ENCODE assay signal across 29 cellular contexts in genomic region chr2:25173719-25174118, GRCh38. TPM values are rescaled to one million over a fixed set of nuclear protein-coding genes. Genes with fewer than 3 reads are reported as not detected.
"Had no signal": no experiment of that assay in that cellular context is flagged by ENCODE, and none has a peak within 500 bp of the region (broad histone marks: within the 10 kb centered on the region; RNA-seq: fewer than 3 reads in every experiment).

No MANE protein-coding gene starts in this region.

- H3K9me3 ChIP-seq: ascending aorta, breast epithelium, esophagus squamous epithelium, gastroesophageal sphincter had no signal

- FAIRE-seq: endometrium had no signal

- H3K36me3 ChIP-seq: ascending aorta, breast epithelium, cardiac muscle cell, esophagus squamous epithelium, gastroesophageal sphincter, heart right ventricle had no signal

- H3K27me3 ChIP-seq: ascending aorta had no signal

- H3K4me1 ChIP-seq: ascending aorta, breast epithelium had no signal

- H3K27ac ChIP-seq: ascending aorta, breast epithelium, cardiac muscle cell, coronary artery, epithelial cell of prostate, esophagus squamous epithelium, gastroesophageal sphincter, heart right ventricle had no signal

- DNase-seq: activated CD4-positive, alpha-beta memory T cell treated with anti-CD3 and anti-CD28 coated beads, Interleukin-2, amount 10 ng/mL, durations not matched to agents 7 days and 5 days; activated CD4-positive, alpha-beta T cell treated with anti-CD3 and anti-CD28 coated beads for 36 hours; activated CD4-positive, alpha-beta T cell treated with anti-CD3 and anti-CD28 coated beads, Interleukin-2, amount 10 ng/mL, durations not matched to agents 7 days and 5 days; activated CD4-positive, alpha-beta T cell treated with anti-CD3 and anti-CD28 coated beads, Interleukin-2, amount 50 U/mL, for 4 hours; activated CD4-positive, CD25-positive, alpha-beta regulatory T cell; activated CD4-positive, CD25-positive, alpha-beta regulatory T cell treated with anti-CD3 and anti-CD28 coated beads, Interleukin-2, amount 50 U/mL, for 72 hours; activated CD8-positive, alpha-beta memory T cell treated with anti-CD3 and anti-CD28 coated beads, Interleukin-2, amount 50 U/mL, for 48 hours; activated gamma-delta T cell; activated naive CD4-positive, alpha-beta T cell; activated naive CD4-positive, alpha-beta T cell treated with anti-CD3 and anti-CD28 coated beads, Interleukin-2, amount 10 ng/mL, durations not matched to agents 7 days and 5 days; activated naive CD8-positive, alpha-beta T cell treated with anti-CD3 and anti-CD28 coated beads, Interleukin-2, amount 10 ng/mL, durations not matched to agents 7 days and 5 days; activated T-cell treated with anti-CD3 and anti-CD28 coated beads for 4 hours; activated T-cell treated with anti-CD3 and anti-CD28 coated beads, Interleukin-2, amount 50 U/mL, for 24 hours; activated T-cell treated with anti-CD3 and anti-CD28 coated beads, Interleukin-2, amount 50 U/mL, for 72 hours; effector CD4-positive, alpha-beta T cell; esophagus squamous epithelium; foreskin melanocyte; heart right ventricle; T-helper 2 cell had no signal

- ATAC-seq: activated CD4-positive, alpha-beta T cell treated with anti-CD3 and anti-CD28 coated beads for 36 hours; activated naive CD4-positive, alpha-beta T cell treated with anti-CD3 and anti-CD28 coated beads, Interleukin-2, amount 50 U/mL, for 72 hours; activated T-cell treated with anti-CD3 and anti-CD28 coated beads, Interleukin-2, amount 50 U/mL, for 72 hours; gastroesophageal sphincter; heart right ventricle had no signal

- H3K4me3 ChIP-seq: ascending aorta, breast epithelium, cardiac muscle cell, coronary artery, esophagus squamous epithelium, gastroesophageal sphincter, heart right ventricle had no signal

RNA-seq across cellular contexts. Expression of gene POMC, which starts 5.3 kb away (rescaled TPM):
- total RNA-seq: fibroblast of villous mesenchyme had no signal
- polyA plus RNA-seq: fibroblast of lung had no signal
